In the genomic region with DNA sequence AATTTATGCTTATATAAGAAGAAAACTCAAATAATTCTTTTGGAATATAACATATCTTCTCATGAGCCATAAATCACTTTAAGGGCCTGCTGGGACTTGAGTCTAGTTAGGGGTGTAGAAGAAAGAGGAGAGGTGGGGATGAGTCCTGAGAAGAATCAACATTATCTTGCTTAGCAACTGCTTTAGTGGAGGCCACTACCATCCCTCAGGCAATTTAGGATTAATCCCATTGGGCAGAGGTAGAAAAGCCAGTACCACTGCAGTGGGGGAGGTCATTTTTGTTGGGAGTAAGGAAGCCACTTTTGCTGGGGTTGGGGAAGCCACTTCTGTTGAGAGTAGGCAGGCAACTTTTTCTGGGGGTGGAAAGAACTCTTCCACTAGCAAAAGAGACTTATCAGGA, we compare ENCODE assay signal across 20 cellular contexts. TPM values are rescaled to one million over a fixed set of nuclear protein-coding genes. Genes with fewer than 3 reads are reported as not detected.
A peak's percentile ranks its signal among the peaks of the same experiment; 100 is the strongest.
DNase-seq lines count a peak whose midpoint lies in the region; TF ChIP-seq lines count a peak whose summit lies in the region.
"Had no signal": no experiment of that assay in that cellular context is flagged by ENCODE, and none has a peak within 500 bp of the region (broad histone marks: within the 10 kb centered on the region; RNA-seq: fewer than 3 reads in every experiment).

No MANE protein-coding gene starts in this region.

- no peaks in the 10 kb centered on the region for H3K79me2 ChIP-seq in neural progenitor cell (ENCODE audit: low read depth)

- no peak for TF ChIP-seq CTCF in neural progenitor cell (IDR thresholded peaks at IDR 0.05)

- no peak overlapping the region for H3K4me3 Mint-ChIP-seq in neural progenitor cell
- H3K4me3 Mint-ChIP-seq: B cell; CD4-positive, CD25-positive, alpha-beta regulatory T cell; CD8-positive, alpha-beta T cell; HFFc6 had no signal

- H4K20me1 ChIP-seq in neural progenitor cell (ENCODE audit: low read depth), result no peaks in the 10 kb centered on the region
- H4K20me1 ChIP-seq: BLaER1 had no signal

- H2AFZ ChIP-seq in neural progenitor cell (replicated peaks), result peak overlapping the region; percentile 12
- H2AFZ ChIP-seq: GM23248 had no signal

- no peaks in the 10 kb centered on the region for H3K4me1 Mint-ChIP-seq in neural progenitor cell

- H3K4me2 ChIP-seq in neural progenitor cell, result no peak overlapping the region
- H3K4me2 ChIP-seq: BLaER1 had no signal

- peaks cover 26% of the 10 kb centered on the region for H3K9me3 Mint-ChIP-seq in neural progenitor cell

- no peak overlapping the region for H3K4me3 ChIP-seq in neural progenitor cell
- H3K4me3 ChIP-seq: BLaER1, GM12878, GM23248 had no signal

- peak overlapping the region; percentile 60 for H3K27ac Mint-ChIP-seq in neural progenitor cell
- H3K27ac Mint-ChIP-seq: B cell; CD4-positive, CD25-positive, alpha-beta regulatory T cell; CD8-positive, alpha-beta T cell; HFFc6 had no signal

- no peaks in the 10 kb centered on the region for H3K36me3 ChIP-seq in neural progenitor cell
- H3K36me3 ChIP-seq: BLaER1 had no signal

- no peaks in the 10 kb centered on the region for H3K9me3 ChIP-seq in neural progenitor cell (ENCODE audit: low read depth)

- no peaks in the 10 kb centered on the region for H3F3A ChIP-seq in neural progenitor cell (ENCODE audit: low read depth)

- H3K36me3 Mint-ChIP-seq in neural progenitor cell, result peaks cover 11% of the 10 kb centered on the region
- H3K36me3 Mint-ChIP-seq: CD4-positive, CD25-positive, alpha-beta regulatory T cell; CD8-positive, alpha-beta T cell had no signal

- peaks cover 6% of the 10 kb centered on the region for H3K4me1 ChIP-seq in neural progenitor cell
- H3K4me1 ChIP-seq: BLaER1, Caco-2 had no signal

- no peaks in the 10 kb centered on the region for H3K27me3 ChIP-seq in neural progenitor cell
- H3K27me3 ChIP-seq: BLaER1 had no signal

- no peak overlapping the region for H3K27ac ChIP-seq in neural progenitor cell
- H3K27ac ChIP-seq: 22Rv1, BLaER1, C4-2B, GM23248 had no signal

- H3K27me3 Mint-ChIP-seq in neural progenitor cell (ENCODE audit: insufficient read depth, low read depth), result peaks cover 9% of the 10 kb centered on the region

- DNase-seq in NCI-H82 (lab: John Stamatoyannopoulos, UW) (peak; percentile 25), NCI-H82 treated with DMSO at 0.1 percent for 48 hours (lab: John Stamatoyannopoulos, UW; ENCODE audit: unreplicated experiment) (no peak), islet precursor cell (peak; percentile 22), neural progenitor cell (ENCODE audit: low spot score) (no peak), SIG-M5 treated with dmso at 0.1 percent for 504 hours (lab: John Stamatoyannopoulos, UW; ENCODE audit: unreplicated experiment) (no peak), DMS153 (lab: John Stamatoyannopoulos, UW) (no peak)
- DNase-seq: Caco-2; CD4-positive, CD25-positive, alpha-beta regulatory T cell; CD8-positive, alpha-beta T cell; DMS79; EL; GDM1; GM23248; H7; HFFc6 had no signal

- no peak overlapping the region for H3K9ac ChIP-seq in neural progenitor cell
- H3K9ac ChIP-seq: BLaER1, GM23248 had no signal

RNA-seq across cellular contexts. Expression of a gene that starts 47.7 kb away (rescaled TPM):
- 303 and 720 TPM in 2 replicates for total RNA-seq in neural progenitor cell (ENCODE audit: low replicate concordance)

Comparison
In these comparisons a context has a peak if more than half of its experiments do, and no peak if none do; other contexts are left out.
1. DNase-seq: peak in NCI-H82 (single experiment) and islet precursor cell (single experiment); none in NCI-H82 treated with DMSO at 0.1 percent for 48 hours (single experiment), neural progenitor cell (single experiment), SIG-M5 treated with dmso at 0.1 percent for 504 hours (single experiment) and DMS153 (single experiment).